Comparison of ENCODE assay signal across 8 cellular contexts in the genomic region with DNA sequence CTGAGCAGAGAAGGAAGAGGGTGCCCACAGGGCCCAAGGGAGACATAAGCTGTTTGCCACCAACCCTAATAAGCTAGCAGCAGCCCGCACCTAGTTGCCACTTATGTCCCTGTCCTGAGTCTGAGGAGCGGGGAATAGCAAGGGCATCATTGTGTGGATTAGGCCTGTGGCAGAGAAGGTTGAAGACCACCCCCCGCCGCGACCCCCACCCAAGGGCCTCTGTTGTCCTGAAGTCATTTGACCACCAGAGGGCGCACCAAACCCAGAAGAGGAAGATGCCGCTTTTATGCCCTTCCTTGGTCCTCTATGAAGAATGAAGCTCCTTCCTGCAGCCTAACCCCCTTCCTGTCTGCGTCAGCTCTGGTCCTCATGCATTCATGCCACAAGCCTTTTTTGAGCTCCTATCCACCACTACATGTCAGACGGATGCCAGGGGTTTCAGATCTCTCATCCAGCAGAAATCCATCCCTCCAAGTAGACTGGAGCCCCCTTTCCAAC. TPM values are rescaled to one million over a fixed set of nuclear protein-coding genes. Genes with fewer than 3 reads are reported as not detected.
DNase-seq lines count a peak whose midpoint lies in the region; ATAC-seq and TF ChIP-seq lines count a peak whose summit lies in the region.

No MANE protein-coding gene starts in this region.

- H3K4me3 ChIP-seq in breast epithelium (no peak overlapping the region), kidney epithelial cell (ENCODE audit: low read depth, low read length) (no peak overlapping the region)

- no peaks in the 10 kb centered on the region for H3K36me3 ChIP-seq in breast epithelium
- no peaks in the 10 kb centered on the region for H3K36me3 ChIP-seq in kidney epithelial cell (ENCODE audit: control insufficient read depth, insufficient read depth, low read length)

- H3K4me1 Mint-ChIP-seq in WTC11: peaks cover 32% of the 10 kb centered on the region

- H3K4me3 Mint-ChIP-seq in WTC11: no peak overlapping the region

- POLR2A ChIA-PET in WTC11 (lab: Charles Lee): interaction anchor here (0.6 to 1.3 kb wide), 6 partner anchors 16 to 60 kb away, joined by 3 to 8 read pairs (median 4); no protein-coding TSS in a partner anchor

- no peaks in the 10 kb centered on the region for H3K36me3 Mint-ChIP-seq in WTC11

- no peak overlapping the region for H3K27ac Mint-ChIP-seq in WTC11

- H3K9me3 ChIP-seq in breast epithelium: no peaks in the 10 kb centered on the region

- no peak for TF ChIP-seq POLR2A in breast epithelium (IDR thresholded peaks at IDR 0.05)

- TF ChIP-seq CTCF in WTC11 (IDR thresholded peaks at IDR 0.05) (peak; percentile 90), breast epithelium (IDR thresholded peaks at IDR 0.05) (peak; percentile 87 to 96 (median 93)), kidney epithelial cell (IDR thresholded peaks at IDR 0.05; ENCODE audit: insufficient read depth, low read length, poor library complexity, severe bottlenecking) (peak; percentile 88)

- peak; percentile 61 for DNase-seq in Right ventricle myocardium inferior (ENCODE audit: missing footprints)
- DNase-seq in cardiac septum (ENCODE audit: low spot score): no peak
- DNase-seq in NCI-H2196 treated with DMSO at 0.1 percent for 48 hours (lab: John Stamatoyannopoulos, UW; ENCODE audit: unreplicated experiment): peak; percentile 51
- peak; percentile 81 for DNase-seq in WTC11 (ENCODE audit: low spot score)
- DNase-seq in breast epithelium (ENCODE audit: low spot score in 2 of 2): no peak
- no peak for DNase-seq in kidney epithelial cell (ENCODE audit: low read depth)
- DNase-seq in stimulated activated CD4-positive, alpha-beta T cell treated with anti-CD3 and anti-CD28 coated beads, Interleukin-2, amount 100 ng/mL, for 48 hours: peak; percentile 68 to 73
- no peak for DNase-seq in posterior vena cava (ENCODE audit: low spot score)

- CTCF ChIA-PET in WTC11 (lab: Charles Lee): interaction anchor here (0.6 to 10.7 kb wide), 62 partner anchors 12 to 1517 kb away, joined by 3 to 401 read pairs (median 5); partner anchors contain the start of genes BCAN, CCT3, GPATCH4 and HAPLN2

- no peaks in the 10 kb centered on the region for H3K9me3 Mint-ChIP-seq in WTC11

- intact Hi-C loops in Right ventricle myocardium inferior (cut with DNase I) (loop anchor here (1.0 to 2.0 kb wide), 2 partner anchors 61 to 273 kb away; no protein-coding TSS in a partner anchor), cardiac septum (cut with DNase I) (loop anchor here (1.0 to 2.0 kb wide), 2 partner anchors 60 to 221 kb away; no protein-coding TSS in a partner anchor), breast epithelium (cut with DNase I; ENCODE audit: low total_unique reads) (loop anchor here (10.0 kb wide), 1 partner anchor 59 kb away; no protein-coding TSS in a partner anchor), posterior vena cava (cut with DNase I) (loop anchor here (1.0 to 10.0 kb wide), 4 partner anchors 37 to 269 kb away; no protein-coding TSS in a partner anchor)

- no peaks in the 10 kb centered on the region for H3K4me1 ChIP-seq in breast epithelium

- H3K27me3 Mint-ChIP-seq in WTC11 (ENCODE audit: low read depth): peaks cover 48% of the 10 kb centered on the region

- ATAC-seq in Right ventricle myocardium inferior: no peak
- ATAC-seq in WTC11: 0 out of 2 replicates have a peak, but pooled peaks have one; percentile 3

- H3K27me3 ChIP-seq in breast epithelium (peaks cover 0 to 28% of the 10 kb centered on the region in 2 donors), kidney epithelial cell (ENCODE audit: control insufficient read depth, insufficient read depth, low read length) (peaks cover 38% of the 10 kb centered on the region)

- H3K27ac ChIP-seq in breast epithelium: no peak overlapping the region

TF ChIP-seq in WTC11, 78 proteins besides CTCF, POLR2A, EP300 and RAD21:
- peak; percentile 95 for TF ChIP-seq ZNF423 (CRISPR knock-in tag; IDR thresholded peaks at IDR 0.05)
- TF ChIP-seq, protein P1, sequence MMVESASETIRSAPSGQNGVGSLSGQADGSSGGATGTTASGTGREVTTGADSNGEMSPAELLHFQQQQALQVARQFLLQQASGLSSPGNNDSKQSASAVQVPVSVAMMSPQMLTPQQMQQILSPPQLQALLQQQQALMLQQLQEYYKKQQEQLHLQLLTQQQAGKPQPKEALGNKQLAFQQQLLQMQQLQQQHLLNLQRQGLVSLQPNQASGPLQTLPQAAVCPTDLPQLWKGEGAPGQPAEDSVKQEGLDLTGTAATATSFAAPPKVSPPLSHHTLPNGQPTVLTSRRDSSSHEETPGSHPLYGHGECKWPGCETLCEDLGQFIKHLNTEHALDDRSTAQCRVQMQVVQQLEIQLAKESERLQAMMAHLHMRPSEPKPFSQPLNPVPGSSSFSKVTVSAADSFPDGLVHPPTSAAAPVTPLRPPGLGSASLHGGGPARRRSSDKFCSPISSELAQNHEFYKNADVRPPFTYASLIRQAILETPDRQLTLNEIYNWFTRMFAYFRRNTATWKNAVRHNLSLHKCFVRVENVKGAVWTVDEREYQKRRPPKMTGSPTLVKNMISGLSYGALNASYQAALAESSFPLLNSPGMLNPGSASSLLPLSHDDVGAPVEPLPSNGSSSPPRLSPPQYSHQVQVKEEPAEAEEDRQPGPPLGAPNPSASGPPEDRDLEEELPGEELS (CRISPR knock-in tag; IDR thresholded peaks at IDR 0.05): no peak
- TF ChIP-seq ZNF317 (CRISPR knock-in tag; IDR thresholded peaks at IDR 0.05; ENCODE audit: borderline replicate concordance, low read depth): no peak

RNA-seq across cellular contexts. Expression of gene RHBG, which starts 16.6 kb away (rescaled TPM):
- total RNA-seq in Right ventricle myocardium inferior: not detected
- total RNA-seq in cardiac septum: not detected
- total RNA-seq in WTC11 (2021): 1.7 to 2.3 TPM (median 1.9 TPM) in 3 replicates
- total RNA-seq in breast epithelium: not detected
- total RNA-seq in kidney epithelial cell: 0.55 TPM in 1 of 2 replicates, not detected in the other
- total RNA-seq in posterior vena cava: not detected

RNA-seq across cellular contexts. Expression of gene TSACC, which starts 47.3 kb away (rescaled TPM):
- total RNA-seq in Right ventricle myocardium inferior (not detected), cardiac septum (not detected), WTC11 (2021) (1.8 to 2.7 TPM (median 2.2 TPM) in 3 replicates), breast epithelium (1 to 10 TPM in 2 of 3 donors, not detected in 1; 1.4 to 1.5 TPM), kidney epithelial cell (0.25 TPM in 1 of 2 replicates, not detected in the other), posterior vena cava (not detected)

RNA-seq across cellular contexts. Expression of gene CCT3, which starts 47.5 kb away (rescaled TPM):
- 137 TPM for total RNA-seq in Right ventricle myocardium inferior
- 127 TPM for total RNA-seq in cardiac septum
- 411 to 479 TPM (median 429 TPM) in 3 replicates for total RNA-seq in WTC11 (2021)
- 100 to 1,000 TPM; 150 to 263 (median 262) TPM for total RNA-seq in breast epithelium
- 303 and 382 TPM in 2 replicates for total RNA-seq in kidney epithelial cell
- total RNA-seq in posterior vena cava: 100 to 1,000 TPM; 124 to 133 TPM

Comparison
In these comparisons a context has a peak if more than half of its experiments do, and no peak if none do; other contexts are left out.
1. DNase-seq: peak in Right ventricle myocardium inferior (single experiment), NCI-H2196 treated with DMSO at 0.1 percent for 48 hours (single experiment), WTC11 (single experiment) and stimulated activated CD4-positive, alpha-beta T cell treated with anti-CD3 and anti-CD28 coated beads, Interleukin-2, amount 100 ng/mL, for 48 hours (2 of 2); none in cardiac septum (single experiment), breast epithelium (0 of 2), kidney epithelial cell (single experiment) and posterior vena cava (single experiment).
2. Peak in every context shown above with its lines, with median percentiles within 50 percentile points of each other: CTCF ChIP-seq.